10 cellular contexts compared by ENCODE assay signal in the genomic region with DNA sequence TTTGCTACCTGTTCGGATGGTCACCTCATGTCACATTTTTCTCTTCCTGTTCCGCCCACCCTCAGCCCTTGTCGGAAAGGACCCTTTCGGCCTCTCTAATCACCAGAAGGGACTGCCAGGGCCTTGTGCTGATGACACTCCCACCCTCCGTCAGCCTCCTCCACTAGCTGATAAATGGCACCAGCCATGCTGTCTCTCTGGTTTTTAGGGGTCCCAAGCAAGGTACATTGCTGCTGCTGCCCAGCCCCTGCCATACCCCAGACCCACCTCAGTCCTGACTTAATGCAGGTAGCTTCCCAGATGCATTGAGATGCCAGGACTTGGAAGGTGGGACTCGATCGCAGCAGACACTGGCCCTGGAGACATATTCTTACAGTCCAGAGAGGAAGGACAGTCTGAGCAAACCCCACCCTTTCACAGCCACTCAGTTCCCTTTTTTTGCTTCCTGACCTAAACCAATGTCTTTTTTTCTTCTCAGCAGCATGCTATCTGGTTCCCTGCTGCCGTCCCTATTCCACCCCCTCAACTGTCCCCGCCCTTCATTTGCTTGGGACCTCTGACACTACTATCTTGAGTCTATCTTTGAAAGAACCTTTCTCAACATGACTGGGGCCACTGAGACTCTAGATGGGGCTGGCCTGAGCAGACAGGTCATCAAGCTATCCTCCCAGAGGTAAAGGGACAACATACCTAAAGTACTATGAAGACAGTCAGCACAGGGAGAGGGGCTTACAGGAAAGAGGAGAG. TPM values are rescaled to one million over a fixed set of nuclear protein-coding genes. Genes with fewer than 3 reads are reported as not detected.
DNase-seq lines count a peak whose midpoint lies in the region; ATAC-seq and TF ChIP-seq lines count a peak whose summit lies in the region.
"Had no signal": no experiment of that assay in that cellular context is flagged by ENCODE, and none has a peak within 500 bp of the region (broad histone marks: within the 10 kb centered on the region; RNA-seq: fewer than 3 reads in every experiment).

A gene (minus strand): TSS at position 397 of the 747 bp plus-strand sequence. CDS start 10,907 bp downstream, outside the sequence.

- H2AFZ ChIP-seq in OCI-LY1 (ENCODE audit: low read length) (no peak within 1 kb of the TSS), smooth muscle cell (ENCODE audit: low read depth) (no peak within 1 kb of the TSS)

- H3K4me2 ChIP-seq in OCI-LY1 (ENCODE audit: low read length) (peak within 1 kb of the TSS; percentile 69), smooth muscle cell (no peak within 1 kb of the TSS)
- H3K4me2 ChIP-seq: KMS-11 had no signal

- H3K27me3 Mint-ChIP-seq in progenitor cell of endocrine pancreas, result no peaks in the 10 kb centered on the region
- H3K27me3 Mint-ChIP-seq in CD4-positive, alpha-beta T cell, result no peaks in the 10 kb centered on the region
- H3K27me3 Mint-ChIP-seq: activated naive CD8-positive, alpha-beta T cell had no signal

- POLR2A ChIA-PET in CD4-positive, alpha-beta T cell (lab: Charles Lee), result no interaction called here

- intact Hi-C loops in tibial artery (cut with DNase I; ENCODE audit: low total_unique reads), result no loop called here
- intact Hi-C loops in CD4-positive, alpha-beta T cell (cut with DNase I, micrococcal nuclease), result loop anchor here in 1 of 2 experiments (5.0 kb wide), 1 partner anchor 289 kb away; a partner anchor contains a TSS

- H3K4me1 ChIP-seq in OCI-LY1 (ENCODE audit: insufficient read depth, low read length, severe bottlenecking) (peaks cover 55% of the 10 kb centered on the region), tibial artery (no peaks in the 10 kb centered on the region), smooth muscle cell (ENCODE audit: low read depth) (no peaks in the 10 kb centered on the region)

- H3K9me3 ChIP-seq in OCI-LY1 (ENCODE audit: low read length) (no peaks in the 10 kb centered on the region), tibial artery (no peaks in the 10 kb centered on the region), smooth muscle cell (replicated peaks; ENCODE audit: low read depth) (no peaks in the 10 kb centered on the region)
- H3K9me3 ChIP-seq in CD4-positive, alpha-beta T cell (ENCODE audit: control insufficient read depth, low read length), result no peaks in the 10 kb centered on the region

- H4K20me1 ChIP-seq in OCI-LY1 (ENCODE audit: insufficient read depth, low read length) (no peaks in the 10 kb centered on the region), smooth muscle cell (ENCODE audit: low read depth) (no peaks in the 10 kb centered on the region)

- H3K4me3 ChIP-seq in OCI-LY1 (ENCODE audit: low read depth, low read length, poor library complexity, severe bottlenecking), result peak within 1 kb of the TSS; percentile 70
- H3K4me3 ChIP-seq in tibial artery, result no peak within 1 kb of the TSS
- no peak within 1 kb of the TSS for H3K4me3 ChIP-seq in smooth muscle cell

- H3K4me3 Mint-ChIP-seq in progenitor cell of endocrine pancreas (ENCODE audit: low read depth), result no peak within 1 kb of the TSS
- H3K4me3 Mint-ChIP-seq in CD4-positive, alpha-beta T cell, result no peak within 1 kb of the TSS
- H3K4me3 Mint-ChIP-seq: activated naive CD8-positive, alpha-beta T cell had no signal

- ATAC-seq in GM18907 (IDR thresholded peaks at IDR 0.05; ENCODE audit: unreplicated experiment) (peak; percentile 74), HG02852 (IDR thresholded peaks at IDR 0.05; ENCODE audit: unreplicated experiment) (peak; percentile 64)
- ATAC-seq in CD4-positive, alpha-beta T cell (ENCODE audit: poor library complexity), result no peak

- no peaks in the 10 kb centered on the region for H3K36me3 Mint-ChIP-seq in progenitor cell of endocrine pancreas (ENCODE audit: insufficient read depth)
- peaks cover 2% of the 10 kb centered on the region for H3K36me3 Mint-ChIP-seq in CD4-positive, alpha-beta T cell (ENCODE audit: low read depth)
- H3K36me3 Mint-ChIP-seq: activated naive CD8-positive, alpha-beta T cell had no signal

- H3K27ac Mint-ChIP-seq in progenitor cell of endocrine pancreas, result peak within 1 kb of the TSS; percentile 9
- no peak within 1 kb of the TSS for H3K27ac Mint-ChIP-seq in CD4-positive, alpha-beta T cell
- H3K27ac Mint-ChIP-seq: activated naive CD8-positive, alpha-beta T cell had no signal

- peak within 1 kb of the TSS; percentile 81 for H3K9ac ChIP-seq in OCI-LY1 (ENCODE audit: low read length)
- H3K9ac ChIP-seq in smooth muscle cell (ENCODE audit: low read depth), result no peak within 1 kb of the TSS
- H3K9ac ChIP-seq: KMS-11 had no signal

- H3K27ac ChIP-seq in OCI-LY1 (ENCODE audit: low read depth, low read length, poor library complexity, severe bottlenecking) (peak within 1 kb of the TSS; percentile 80), tibial artery (no peak within 1 kb of the TSS), smooth muscle cell (ENCODE audit: low read depth) (no peak within 1 kb of the TSS)
- no peak within 1 kb of the TSS for H3K27ac ChIP-seq in CD4-positive, alpha-beta T cell (ENCODE audit: low read depth, low read length)
- H3K27ac ChIP-seq: KMS-11 had no signal

- H3K9me3 Mint-ChIP-seq in progenitor cell of endocrine pancreas (ENCODE audit: low read depth), result peaks cover 6% of the 10 kb centered on the region
- H3K9me3 Mint-ChIP-seq in CD4-positive, alpha-beta T cell, result no peaks in the 10 kb centered on the region

- H3K27me3 ChIP-seq in OCI-LY1 (ENCODE audit: insufficient read depth, low read length), result no peaks in the 10 kb centered on the region
- H3K27me3 ChIP-seq in tibial artery, result no peaks in the 10 kb centered on the region
- H3K27me3 ChIP-seq in smooth muscle cell (ENCODE audit: low read depth), result no peaks in the 10 kb centered on the region
- no peaks in the 10 kb centered on the region for H3K27me3 ChIP-seq in CD4-positive, alpha-beta T cell (ENCODE audit: control insufficient read depth, insufficient read depth, low read length)

- H3K9me2 ChIP-seq in OCI-LY1 (ENCODE audit: low read depth, low read length), result no peaks in the 10 kb centered on the region

- peaks cover 19% of the 10 kb centered on the region for H3K79me2 ChIP-seq in OCI-LY1 (ENCODE audit: insufficient read depth, low read length)
- H3K79me2 ChIP-seq in smooth muscle cell (ENCODE audit: low read depth), result no peaks in the 10 kb centered on the region

- H3K4me1 Mint-ChIP-seq in progenitor cell of endocrine pancreas (ENCODE audit: low read depth), result no peaks in the 10 kb centered on the region
- peaks cover 2% of the 10 kb centered on the region for H3K4me1 Mint-ChIP-seq in CD4-positive, alpha-beta T cell (ENCODE audit: low read depth)

- TF ChIP-seq CTCF in OCI-LY1 (IDR thresholded peaks at IDR 0.05; ENCODE audit: low read length) (no peak), progenitor cell of endocrine pancreas (IDR thresholded peaks at IDR 0.05; ENCODE audit: unreplicated experiment) (no peak), tibial artery (IDR thresholded peaks at IDR 0.05) (no peak), smooth muscle cell (IDR thresholded peaks at IDR 0.05; ENCODE audit: borderline replicate concordance, insufficient read depth, poor library complexity, severe bottlenecking) (no peak)
- TF ChIP-seq CTCF in CD4-positive, alpha-beta T cell (IDR thresholded peaks at IDR 0.05), result no peak

- no peak for DNase-seq in progenitor cell of endocrine pancreas (ENCODE audit: low spot score, unreplicated experiment)
- no peak for DNase-seq in tibial artery
- DNase-seq in smooth muscle cell (lab: John Stamatoyannopoulos, UW; ENCODE audit: unreplicated experiment), result no peak
- no peak for DNase-seq in NCI-H2196 (lab: John Stamatoyannopoulos, UW; ENCODE audit: unreplicated experiment)
- no peak for DNase-seq in CD4-positive, alpha-beta T cell

- 88% methylated on average over 9 of the region's 9 CpGs for WGBS in smooth muscle cell (ENCODE audit: low lambda C conversion rate)

- CTCF ChIA-PET in CD4-positive, alpha-beta T cell (lab: Charles Lee), result no interaction called here

- H3F3A ChIP-seq in OCI-LY1 (ENCODE audit: insufficient read depth, low read length), result no peaks in the 10 kb centered on the region
- H3F3A ChIP-seq in smooth muscle cell (ENCODE audit: low read depth), result no peaks in the 10 kb centered on the region

- peaks cover 5% of the 10 kb centered on the region; the same call in 1 of the 2 replicates for H3K36me3 ChIP-seq in OCI-LY1 (ENCODE audit: insufficient read depth, low read length)
- H3K36me3 ChIP-seq in tibial artery, result no peaks in the 10 kb centered on the region
- H3K36me3 ChIP-seq in smooth muscle cell (ENCODE audit: low read depth), result no peaks in the 10 kb centered on the region

RNA-seq across cellular contexts. Expression of the gene that starts here (rescaled TPM):
- total RNA-seq in progenitor cell of endocrine pancreas (not detected in 2 replicates), smooth muscle cell (not detected in 2 replicates)
- polyA plus RNA-seq in smooth muscle cell, result 0.72 TPM in 1 of 2 replicates, not detected in the other
- under 1 TPM; 0.42 to 0.49 TPM for total RNA-seq in CD4-positive, alpha-beta T cell
